In genomic region chr11:116557261-116557660, GRCh38 we compare ENCODE assay signal across 18 cellular contexts.
"Had no signal": no experiment of that assay in that cellular context is flagged by ENCODE, and none has a peak within 500 bp of the region (broad histone marks: within the 10 kb centered on the region; RNA-seq: fewer than 3 reads in every experiment).

No MANE protein-coding gene starts in this region.

- DNase-seq: activated CD4-positive, alpha-beta T cell treated with anti-CD3 and anti-CD28 coated beads for 36 hours; activated CD8-positive, alpha-beta T cell treated with anti-CD3 and anti-CD28 coated beads for 36 hours; activated effector memory CD4-positive, alpha-beta T cell treated with Interleukin-2 at 50 U/mL for 16 hours; activated T-cell treated with anti-CD3 and anti-CD28 coated beads, Interleukin-2, amount 50 U/mL, for 4 hours; adrenal gland; dorsolateral prefrontal cortex; hypothalamus; left lung; naive thymus-derived CD8-positive, alpha-beta T cell; occipital lobe; stimulated activated CD4-positive, alpha-beta T cell treated with anti-CD3 and anti-CD28 coated beads, Interleukin-15, amount 100 ng/mL, for 24 hours; stimulated activated CD4-positive, alpha-beta T cell treated with anti-CD3 and anti-CD28 coated beads, Interleukin-4, amount 100 ng/mL, for 1 hour; stimulated activated naive CD8-positive, alpha-beta T cell treated with anti-CD3 and anti-CD28 coated beads, Interleukin-15, Interleukin-2, amounts not matched to agents 100 U/mL and 50 U/mL, for 24 hours; T-helper 2 cell; transverse colon had no signal

- H3K27ac ChIP-seq: adrenal gland, cardiac muscle cell, dorsolateral prefrontal cortex, left lung, right atrium auricular region, skin epidermis, transverse colon had no signal

- H3K9me3 ChIP-seq: adrenal gland, left lung, right atrium auricular region, transverse colon had no signal

- H3K4me1 ChIP-seq: adrenal gland, left lung, right atrium auricular region, transverse colon had no signal

- H3K4me3 ChIP-seq: adrenal gland, cardiac muscle cell, dorsolateral prefrontal cortex, left lung, right atrium auricular region, skin epidermis, transverse colon had no signal

- H3K36me3 ChIP-seq: adrenal gland, cardiac muscle cell, left lung, right atrium auricular region, transverse colon had no signal

- ATAC-seq: activated CD4-positive, alpha-beta T cell treated with anti-CD3 and anti-CD28 coated beads for 36 hours; activated CD8-positive, alpha-beta T cell treated with anti-CD3 and anti-CD28 coated beads for 36 hours; activated T-cell treated with anti-CD3 and anti-CD28 coated beads, Interleukin-2, amount 50 U/mL, for 4 hours; left lung; naive thymus-derived CD8-positive, alpha-beta T cell; stimulated activated naive CD8-positive, alpha-beta T cell treated with anti-CD3 and anti-CD28 coated beads, Interleukin-15, Interleukin-2, amounts not matched to agents 100 U/mL and 50 U/mL, for 24 hours had no signal

- H3K27me3 ChIP-seq: adrenal gland, cardiac muscle cell, left lung, right atrium auricular region had no signal
